ENCODE assay signal across 18 cellular contexts in the genomic region with DNA sequence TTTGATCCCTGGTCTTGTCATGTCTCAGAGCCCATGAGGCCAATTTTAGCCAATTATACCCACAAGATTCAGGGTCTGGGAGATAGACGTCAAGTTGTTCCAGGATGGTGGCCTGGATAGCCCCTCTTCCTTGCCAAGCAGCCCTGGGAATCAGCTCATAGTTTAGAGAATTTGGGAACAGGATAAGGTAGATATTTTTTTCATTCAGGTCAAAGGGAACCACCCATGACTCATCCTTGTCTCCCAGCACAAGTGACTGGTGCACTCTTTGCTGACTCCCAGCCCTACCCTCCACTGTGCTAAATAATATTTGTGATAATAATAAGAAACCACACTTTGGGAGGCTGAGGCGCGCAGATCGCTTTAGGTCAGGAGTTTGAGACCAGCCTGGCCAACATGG.
DNase-seq lines count a peak whose midpoint lies in the region; ATAC-seq lines count a peak whose summit lies in the region.
"Had no signal": no experiment of that assay in that cellular context is flagged by ENCODE, and none has a peak within 500 bp of the region (broad histone marks: within the 10 kb centered on the region; RNA-seq: fewer than 3 reads in every experiment).

No MANE protein-coding gene starts in this region.

- no peak overlapping the region for H3K4me2 ChIP-seq in BLaER1

- peaks cover 63% of the 10 kb centered on the region for H3K4me1 ChIP-seq in BLaER1

- no peaks in the 10 kb centered on the region for H3K27me3 ChIP-seq in BLaER1

- H3K9ac ChIP-seq in BLaER1, result no peak overlapping the region

- H3K36me3 ChIP-seq in BLaER1, result peaks cover 100% of the 10 kb centered on the region

- H3K4me3 ChIP-seq in BLaER1, result no peak overlapping the region

- H3K27ac ChIP-seq in BLaER1, result peak overlapping the region; percentile 46; the same call in 1 of the 2 replicates
- H3K27ac ChIP-seq: C4-2B, VCaP had no signal

- no peak for ATAC-seq in GM21825 (IDR thresholded peaks at IDR 0.05; ENCODE audit: unreplicated experiment)
- ATAC-seq: HCT116 had no signal

- no peaks in the 10 kb centered on the region for H4K20me1 ChIP-seq in BLaER1

- peak; percentile 38 for DNase-seq in HCEC 1CT
- DNase-seq in amniotic epithelial cell (ENCODE audit: low read depth), result peak; percentile 22
- peak; percentile 40 for DNase-seq in iris pigment epithelial cell (ENCODE audit: low read depth)
- no peak for DNase-seq in NCI-H524 treated with DMSO at 0.1 percent for 48 hours (lab: John Stamatoyannopoulos, UW)
- DNase-seq in retina, result no peak
- DNase-seq: activated naive CD8-positive, alpha-beta T cell treated with anti-CD3 and anti-CD28 coated beads for 36 hours; DMS79 treated with DMSO at 0.1 percent for 48 hours; endodermal cell; kidney; midbrain; NCI-H187; NCI-H510A; stimulated activated naive CD4-positive, alpha-beta T cell had no signal

- peaks cover 18% of the 10 kb centered on the region for H3K9me3 ChIP-seq in BLaER1

Comparison
In these comparisons a context has a peak if more than half of its experiments do, and no peak if none do; other contexts are left out.
1. DNase-seq: peak in HCEC 1CT (single experiment), amniotic epithelial cell (single experiment) and iris pigment epithelial cell (single experiment); none in NCI-H524 treated with DMSO at 0.1 percent for 48 hours (single experiment) and retina (single experiment).